ENCODE assay signal across 23 cellular contexts in the genomic region with DNA sequence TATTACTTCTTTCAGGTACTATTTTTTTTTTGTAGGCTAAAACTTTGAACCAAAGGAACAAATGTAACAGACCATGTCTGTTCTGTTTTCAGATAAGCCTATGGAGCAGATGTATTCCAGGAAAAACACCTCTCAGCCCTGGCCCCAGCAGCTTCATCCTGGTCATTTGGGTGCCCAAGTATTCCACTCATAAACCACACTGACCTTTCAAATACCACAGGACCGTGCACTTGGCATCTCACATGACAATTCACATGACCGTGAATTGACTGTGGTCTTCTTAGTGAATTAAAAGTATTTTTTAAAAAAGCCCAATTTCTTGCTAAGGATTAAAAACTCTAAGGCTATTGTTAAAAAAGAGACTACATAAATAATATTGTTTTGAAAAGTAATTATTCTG. TPM values are rescaled to one million over a fixed set of nuclear protein-coding genes. Genes with fewer than 3 reads are reported as not detected.
A peak's percentile ranks its signal among the peaks of the same experiment; 100 is the strongest.
DNase-seq lines count a peak whose midpoint lies in the region; ATAC-seq and TF ChIP-seq lines count a peak whose summit lies in the region.
"Had no signal": no experiment of that assay in that cellular context is flagged by ENCODE, and none has a peak within 500 bp of the region (broad histone marks: within the 10 kb centered on the region; RNA-seq: fewer than 3 reads in every experiment).

No MANE protein-coding gene starts in this region.

- H3K4me1 ChIP-seq in SJCRH30 (peaks cover 5% of the 10 kb centered on the region), left lung (no peaks in the 10 kb centered on the region), GM23338 (ENCODE audit: insufficient read depth) (no peaks in the 10 kb centered on the region)
- H3K4me1 ChIP-seq: BLaER1 treated with 17β-estradiol and CSF1 and Interleukin-3, amounts not matched to agents 10 nM and 100 nM had no signal

- H3K4me1 Mint-ChIP-seq in GM23338 = peaks cover 13% of the 10 kb centered on the region
- H3K4me1 Mint-ChIP-seq: CD4-positive, alpha-beta memory T cell; IgD-negative memory B cell had no signal

- H2AFZ ChIP-seq in GM23338 = no peak overlapping the region

- TF ChIP-seq CTCF in left lung (IDR thresholded peaks at IDR 0.05) = no peak
- TF ChIP-seq CTCF in GM23338 (conservative IDR thresholded peaks at IDR 0.05; ENCODE audit: low read depth in 2 of 2) = no peak

- H3K36me3 Mint-ChIP-seq in GM23338 (ENCODE audit: low read depth) = peaks cover 2% of the 10 kb centered on the region; the same call in 2 of the 3 replicates
- H3K36me3 Mint-ChIP-seq: CD4-positive, alpha-beta memory T cell; IgD-negative memory B cell had no signal

- H3K79me2 ChIP-seq in GM23338 (replicated peaks; ENCODE audit: insufficient read depth) = no peaks in the 10 kb centered on the region

- no peak overlapping the region for H3K4me3 ChIP-seq in SJCRH30
- H3K4me3 ChIP-seq in left lung = no peak overlapping the region
- no peak overlapping the region for H3K4me3 ChIP-seq in GM23338
- H3K4me3 ChIP-seq: BLaER1 treated with 17β-estradiol and CSF1 and Interleukin-3, amounts not matched to agents 10 nM and 100 nM had no signal

- no peaks in the 10 kb centered on the region for H3K36me3 ChIP-seq in SJCRH30
- H3K36me3 ChIP-seq in left lung = no peaks in the 10 kb centered on the region
- no peaks in the 10 kb centered on the region for H3K36me3 ChIP-seq in GM23338 (ENCODE audit: insufficient read depth)
- H3K36me3 ChIP-seq: BLaER1 treated with 17β-estradiol and CSF1 and Interleukin-3, amounts not matched to agents 10 nM and 100 nM had no signal

- H3K27me3 Mint-ChIP-seq in GM23338 (ENCODE audit: insufficient read depth, low read depth, poor library complexity) = peaks cover 1% of the 10 kb centered on the region

- DNase-seq in DMS79 treated with DMSO at 0.1 percent for 48 hours (lab: John Stamatoyannopoulos, UW) (peak; percentile 39), SJCRH30 (peak; percentile 20 to 42), left lung (no peak), GF-D8 (lab: John Stamatoyannopoulos, UW) (no peak), AG20443 (ENCODE audit: low spot score) (no peak), GM23338 (ENCODE audit: low spot score) (no peak), superior temporal gyrus (ENCODE audit: extremely low spot score) (no peak)
- DNase-seq: CD4-positive, alpha-beta memory T cell; DMS153; GDM1; NCI-H1417 treated with DMSO at 0.1 percent for 48 hours; NCI-H1930; NCI-H2227 treated with DMSO at 0.1 percent for 48 hours; NCI-H510A treated with DMSO at 0.1 percent for 48 hours; NCI-H774; NK-92 treated with Interleukin-12 subunit alpha and Interleukin-12 subunit beta, amount 100 ng/mL, for 24 hours; SIG-M5 had no signal

- intact Hi-C loops in left lung (cut with DNase I) = no loop called here

- H3K9me3 ChIP-seq in SJCRH30 (replicated peaks) (no peaks in the 10 kb centered on the region), left lung (peaks cover 0 to 1% of the 10 kb centered on the region in 2 donors)

- no peaks in the 10 kb centered on the region for H3F3A ChIP-seq in GM23338 (replicated peaks; ENCODE audit: low read depth)

- H4K20me1 ChIP-seq in GM23338 (replicated peaks; ENCODE audit: insufficient read depth) = no peaks in the 10 kb centered on the region
- H4K20me1 ChIP-seq: BLaER1 treated with 17β-estradiol and CSF1 and Interleukin-3, amounts not matched to agents 10 nM and 100 nM had no signal

- H3K27ac Mint-ChIP-seq in GM23338 = no peak overlapping the region

- ATAC-seq in left lung (peak; percentile 64), GM23338 (no peak)

- no peak overlapping the region for H3K4me3 Mint-ChIP-seq in GM23338
- H3K4me3 Mint-ChIP-seq: CD4-positive, alpha-beta memory T cell; IgD-negative memory B cell had no signal

- no peak overlapping the region for H3K27ac ChIP-seq in SJCRH30
- no peak overlapping the region for H3K27ac ChIP-seq in left lung
- H3K27ac ChIP-seq in GM23338 (ENCODE audit: low read depth) = no peak overlapping the region
- H3K27ac ChIP-seq: BLaER1 treated with 17β-estradiol and CSF1 and Interleukin-3, amounts not matched to agents 10 nM and 100 nM had no signal

- H3K9me2 ChIP-seq in GM23338 (ENCODE audit: insufficient read depth) = 0 out of 2 replicates have a peak, but pooled peaks cover 3% of the 10 kb centered on the region

- no peak overlapping the region for H3K4me2 ChIP-seq in GM23338
- H3K4me2 ChIP-seq: BLaER1 treated with 17β-estradiol and CSF1 and Interleukin-3, amounts not matched to agents 10 nM and 100 nM had no signal

- H3K9me3 Mint-ChIP-seq in GM23338 = peaks cover 4% of the 10 kb centered on the region

- H3K27me3 ChIP-seq in SJCRH30 (no peaks in the 10 kb centered on the region), left lung (no peaks in the 10 kb centered on the region), GM23338 (ENCODE audit: insufficient read depth) (no peaks in the 10 kb centered on the region)
- H3K27me3 ChIP-seq: BLaER1 treated with 17β-estradiol and CSF1 and Interleukin-3, amounts not matched to agents 10 nM and 100 nM had no signal

TF ChIP-seq in GM23338, 12 proteins besides CTCF, POLR2A, EP300 and RAD21:
- TF ChIP-seq STAT1 (IDR thresholded peaks at IDR 0.05; ENCODE audit: unreplicated experiment) = no peak
- no peak for TF ChIP-seq CREB1 (CRISPR knock-in tag; IDR thresholded peaks at IDR 0.05; ENCODE audit: low read depth)
- TF ChIP-seq, protein P1, sequence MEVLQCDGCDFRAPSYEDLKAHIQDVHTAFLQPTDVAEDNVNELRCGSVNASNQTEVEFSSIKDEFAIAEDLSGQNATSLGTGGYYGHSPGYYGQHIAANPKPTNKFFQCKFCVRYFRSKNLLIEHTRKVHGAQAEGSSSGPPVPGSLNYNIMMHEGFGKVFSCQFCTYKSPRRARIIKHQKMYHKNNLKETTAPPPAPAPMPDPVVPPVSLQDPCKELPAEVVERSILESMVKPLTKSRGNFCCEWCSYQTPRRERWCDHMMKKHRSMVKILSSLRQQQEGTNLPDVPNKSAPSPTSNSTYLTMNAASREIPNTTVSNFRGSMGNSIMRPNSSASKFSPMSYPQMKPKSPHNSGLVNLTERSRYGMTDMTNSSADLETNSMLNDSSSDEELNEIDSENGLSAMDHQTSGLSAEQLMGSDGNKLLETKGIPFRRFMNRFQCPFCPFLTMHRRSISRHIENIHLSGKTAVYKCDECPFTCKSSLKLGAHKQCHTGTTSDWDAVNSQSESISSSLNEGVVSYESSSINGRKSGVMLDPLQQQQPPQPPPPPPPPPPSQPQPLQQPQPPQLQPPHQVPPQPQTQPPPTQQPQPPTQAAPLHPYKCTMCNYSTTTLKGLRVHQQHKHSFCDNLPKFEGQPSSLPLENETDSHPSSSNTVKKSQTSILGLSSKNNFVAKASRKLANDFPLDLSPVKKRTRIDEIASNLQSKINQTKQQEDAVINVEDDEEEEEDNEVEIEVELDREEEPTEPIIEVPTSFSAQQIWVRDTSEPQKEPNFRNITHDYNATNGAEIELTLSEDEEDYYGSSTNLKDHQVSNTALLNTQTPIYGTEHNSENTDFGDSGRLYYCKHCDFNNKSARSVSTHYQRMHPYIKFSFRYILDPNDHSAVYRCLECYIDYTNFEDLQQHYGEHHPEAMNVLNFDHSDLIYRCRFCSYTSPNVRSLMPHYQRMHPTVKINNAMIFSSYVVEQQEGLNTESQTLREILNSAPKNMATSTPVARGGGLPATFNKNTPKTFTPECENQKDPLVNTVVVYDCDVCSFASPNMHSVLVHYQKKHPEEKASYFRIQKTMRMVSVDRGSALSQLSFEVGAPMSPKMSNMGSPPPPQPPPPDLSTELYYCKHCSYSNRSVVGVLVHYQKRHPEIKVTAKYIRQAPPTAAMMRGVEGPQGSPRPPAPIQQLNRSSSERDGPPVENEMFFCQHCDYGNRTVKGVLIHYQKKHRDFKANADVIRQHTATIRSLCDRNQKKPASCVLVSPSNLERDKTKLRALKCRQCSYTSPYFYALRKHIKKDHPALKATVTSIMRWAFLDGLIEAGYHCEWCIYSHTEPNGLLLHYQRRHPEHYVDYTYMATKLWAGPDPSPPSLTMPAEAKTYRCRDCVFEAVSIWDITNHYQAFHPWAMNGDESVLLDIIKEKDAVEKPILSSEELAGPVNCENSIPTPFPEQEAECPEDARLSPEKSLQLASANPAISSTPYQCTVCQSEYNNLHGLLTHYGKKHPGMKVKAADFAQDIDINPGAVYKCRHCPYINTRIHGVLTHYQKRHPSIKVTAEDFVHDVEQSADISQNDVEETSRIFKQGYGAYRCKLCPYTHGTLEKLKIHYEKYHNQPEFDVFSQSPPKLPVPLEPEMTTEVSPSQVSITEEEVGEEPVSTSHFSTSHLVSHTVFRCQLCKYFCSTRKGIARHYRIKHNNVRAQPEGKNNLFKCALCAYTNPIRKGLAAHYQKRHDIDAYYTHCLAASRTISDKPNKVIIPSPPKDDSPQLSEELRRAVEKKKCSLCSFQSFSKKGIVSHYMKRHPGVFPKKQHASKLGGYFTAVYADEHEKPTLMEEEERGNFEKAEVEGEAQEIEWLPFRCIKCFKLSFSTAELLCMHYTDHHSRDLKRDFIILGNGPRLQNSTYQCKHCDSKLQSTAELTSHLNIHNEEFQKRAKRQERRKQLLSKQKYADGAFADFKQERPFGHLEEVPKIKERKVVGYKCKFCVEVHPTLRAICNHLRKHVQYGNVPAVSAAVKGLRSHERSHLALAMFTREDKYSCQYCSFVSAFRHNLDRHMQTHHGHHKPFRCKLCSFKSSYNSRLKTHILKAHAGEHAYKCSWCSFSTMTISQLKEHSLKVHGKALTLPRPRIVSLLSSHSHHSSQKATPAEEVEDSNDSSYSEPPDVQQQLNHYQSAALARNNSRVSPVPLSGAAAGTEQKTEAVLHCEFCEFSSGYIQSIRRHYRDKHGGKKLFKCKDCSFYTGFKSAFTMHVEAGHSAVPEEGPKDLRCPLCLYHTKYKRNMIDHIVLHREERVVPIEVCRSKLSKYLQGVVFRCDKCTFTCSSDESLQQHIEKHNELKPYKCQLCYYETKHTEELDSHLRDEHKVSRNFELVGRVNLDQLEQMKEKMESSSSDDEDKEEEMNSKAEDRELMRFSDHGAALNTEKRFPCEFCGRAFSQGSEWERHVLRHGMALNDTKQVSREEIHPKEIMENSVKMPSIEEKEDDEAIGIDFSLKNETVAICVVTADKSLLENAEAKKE (CRISPR knock-in tag; IDR thresholded peaks at IDR 0.05) = no peak

RNA-seq across cellular contexts. Expression of gene SMIM21, which starts 50.2 kb away (rescaled TPM):
- total RNA-seq in SJCRH30 (2014; rRNA removed; shearing (Covaris generic)) = not detected in 2 replicates
- not detected for total RNA-seq in left lung
- total RNA-seq in GM23338 (2014; rRNA removed; shearing (Covaris generic)) = not detected in 2 replicates
- polyA plus RNA-seq in GM23338 (2016; fragmentation: Nextera tagmentation; extraction: Ambion mirVana) = not detected in 2 replicates
- total RNA-seq: A673; CD4-positive, alpha-beta memory T cell; H1; MCF 10A; T-helper 1 cell treated with Interleukin-12 subunit alpha and Interleukin-12 subunit beta and Interleukin-4 antibody, amounts not matched to agents 30 ng/mL and 1 ng/mL, for 36 hours had no signal
- polyA plus RNA-seq: CD4-positive, alpha-beta memory T cell; H1; IgD-negative memory B cell had no signal

Comparison
In these comparisons a context has a peak if more than half of its experiments do, and no peak if none do; other contexts are left out.
1. DNase-seq: peak in DMS79 treated with DMSO at 0.1 percent for 48 hours (single experiment) and SJCRH30 (2 of 2); none in left lung (0 of 2), GF-D8 (single experiment), AG20443 (single experiment), GM23338 (single experiment) and superior temporal gyrus (single experiment).